Comparison of ENCODE assay signal across 1 cellular context in the genomic region with DNA sequence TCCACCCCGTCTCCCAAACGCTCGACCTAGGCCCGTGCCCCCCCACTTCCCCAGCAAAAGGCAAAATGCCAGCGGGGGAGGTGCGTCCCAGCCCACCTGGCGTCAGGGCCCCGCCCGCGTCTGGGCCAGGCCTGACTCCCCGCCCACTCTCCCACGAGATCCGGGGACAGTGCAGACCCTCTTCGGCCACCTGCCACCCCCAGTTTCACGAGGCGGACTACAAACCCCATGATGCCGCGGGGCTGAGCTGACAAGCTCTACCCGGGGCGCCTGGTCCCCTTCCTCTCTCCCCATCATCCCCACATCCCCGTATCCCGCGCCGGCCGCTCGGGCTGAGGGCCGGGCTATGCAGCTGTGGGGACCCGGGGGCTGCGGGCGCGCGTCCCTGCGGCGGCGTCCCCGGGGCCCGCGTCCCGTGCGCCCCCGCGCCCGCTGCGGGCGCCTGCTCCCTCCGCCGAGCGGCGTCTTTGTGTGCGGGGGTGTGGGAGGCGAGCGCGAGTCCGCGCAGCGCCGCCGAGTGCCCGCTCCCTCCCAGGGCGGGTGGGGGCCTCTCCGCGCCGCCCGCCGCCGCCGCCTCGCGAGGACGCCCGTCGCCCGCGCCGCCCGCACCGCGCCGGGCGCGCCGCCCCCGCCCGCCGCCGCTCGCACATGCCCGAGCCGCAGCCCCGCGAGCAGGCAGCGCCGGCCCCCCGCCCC.
TF ChIP-seq lines count a peak whose summit lies in the region.

Gene ANKRD13B (plus strand): TSS at position 283 of the 696 bp plus-strand sequence. CDS start 490 bp downstream, outside the sequence.

TF ChIP-seq in HepG2, 621 proteins besides CTCF, POLR2A, EP300 and RAD21 (continued from another document and continues in another):
- TF ChIP-seq PCBP1 (IDR thresholded peaks at IDR 0.05; ENCODE audit: borderline replicate concordance, low read depth, low read length) (0 out of 2 replicates have a peak, but pooled peaks have one; percentile 23), ZNF512 (CRISPR knock-in tag; IDR thresholded peaks at IDR 0.05) (no peak), ZSCAN21 (CRISPR knock-in tag; IDR thresholded peaks at IDR 0.05; ENCODE audit: borderline replicate concordance) (no peak), ZBTB8A (CRISPR knock-in tag; IDR thresholded peaks at IDR 0.05; ENCODE audit: borderline replicate concordance, low read depth) (no peak), ZFP90 (CRISPR knock-in tag; IDR thresholded peaks at IDR 0.05; ENCODE audit: borderline replicate concordance) (no peak), NFRKB (IDR thresholded peaks at IDR 0.05) (no peak), ZFX (CRISPR knock-in tag; IDR thresholded peaks at IDR 0.05; ENCODE audit: low read depth) (peak; percentile 25; the same call in 1 of the 2 replicates), SYNCRIP (IDR thresholded peaks at IDR 0.05; ENCODE audit: insufficient read depth, low read depth, low read length) (no peak), THAP8 (CRISPR knock-in tag; IDR thresholded peaks at IDR 0.05; ENCODE audit: borderline replicate concordance) (no peak), ZNF17 (CRISPR knock-in tag; IDR thresholded peaks at IDR 0.05) (no peak), GMEB2 (CRISPR knock-in tag; IDR thresholded peaks at IDR 0.05; ENCODE audit: low read depth) (no peak), ZNF343 (CRISPR knock-in tag; IDR thresholded peaks at IDR 0.05) (no peak), ZFP41 (CRISPR knock-in tag; IDR thresholded peaks at IDR 0.05; ENCODE audit: borderline replicate concordance) (no peak), NR2C2 (CRISPR knock-in tag; IDR thresholded peaks at IDR 0.05; ENCODE audit: borderline replicate concordance) (peak; percentile 63; the same call in 1 of the 2 replicates), RERE (CRISPR knock-in tag; IDR thresholded peaks at IDR 0.05; ENCODE audit: low read depth) (no peak), GABPA (IDR thresholded peaks at IDR 0.05; ENCODE audit: low read depth, low read length) (peak; percentile 48), GABPA (CRISPR knock-in tag; IDR thresholded peaks at IDR 0.05; ENCODE audit: low read depth) (peak; percentile 46; the same call in 1 of the 2 replicates), HHEX (CRISPR knock-in tag; IDR thresholded peaks at IDR 0.05) (no peak), NFE2L2 (IDR thresholded peaks at IDR 0.05; ENCODE audit: low read length) (no peak), HCFC1 (IDR thresholded peaks at IDR 0.05; ENCODE audit: low read depth, low read length) (peak; percentile 54), MAFK (conservative IDR thresholded peaks at IDR 0.05 in 1 of 2, IDR thresholded peaks at IDR 0.05 in 1 of 2; ENCODE audit: low read length in 2 of 2) (no peak), HNRNPK (IDR thresholded peaks at IDR 0.05; ENCODE audit: low read depth, low read length, poor library complexity, severe bottlenecking) (peak; percentile 72), ZBTB1 (CRISPR knock-in tag; IDR thresholded peaks at IDR 0.05; ENCODE audit: borderline replicate concordance) (no peak), IKZF5 (CRISPR knock-in tag; IDR thresholded peaks at IDR 0.05) (no peak), SIX1 (CRISPR knock-in tag; IDR thresholded peaks at IDR 0.05; ENCODE audit: borderline replicate concordance) (no peak)
- TF ChIP-seq, protein P1, sequence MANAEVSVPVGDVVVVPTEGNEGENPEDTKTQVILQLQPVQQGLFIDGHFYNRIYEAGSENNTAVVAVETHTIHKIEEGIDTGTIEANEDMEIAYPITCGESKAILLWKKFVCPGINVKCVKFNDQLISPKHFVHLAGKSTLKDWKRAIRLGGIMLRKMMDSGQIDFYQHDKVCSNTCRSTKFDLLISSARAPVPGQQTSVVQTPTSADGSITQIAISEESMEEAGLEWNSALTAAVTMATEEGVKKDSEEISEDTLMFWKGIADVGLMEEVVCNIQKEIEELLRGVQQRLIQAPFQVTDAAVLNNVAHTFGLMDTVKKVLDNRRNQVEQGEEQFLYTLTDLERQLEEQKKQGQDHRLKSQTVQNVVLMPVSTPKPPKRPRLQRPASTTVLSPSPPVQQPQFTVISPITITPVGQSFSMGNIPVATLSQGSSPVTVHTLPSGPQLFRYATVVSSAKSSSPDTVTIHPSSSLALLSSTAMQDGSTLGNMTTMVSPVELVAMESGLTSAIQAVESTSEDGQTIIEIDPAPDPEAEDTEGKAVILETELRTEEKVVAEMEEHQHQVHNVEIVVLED (CRISPR knock-in tag; IDR thresholded peaks at IDR 0.05; ENCODE audit: borderline replicate concordance) = no peak
- TF ChIP-seq, protein P2, sequence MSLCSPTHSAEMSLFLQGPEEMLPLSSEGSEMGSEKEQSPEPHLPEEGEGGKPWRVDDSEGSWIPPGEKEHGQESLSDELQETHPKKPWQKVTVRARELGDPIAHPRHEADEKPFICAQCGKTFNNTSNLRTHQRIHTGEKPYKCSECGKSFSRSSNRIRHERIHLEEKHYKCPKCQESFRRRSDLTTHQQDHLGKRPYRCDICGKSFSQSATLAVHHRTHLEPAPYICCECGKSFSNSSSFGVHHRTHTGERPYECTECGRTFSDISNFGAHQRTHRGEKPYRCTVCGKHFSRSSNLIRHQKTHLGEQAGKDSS (CRISPR knock-in tag; IDR thresholded peaks at IDR 0.05; ENCODE audit: borderline replicate concordance, low read depth) = no peak
- TF ChIP-seq, protein P3, sequence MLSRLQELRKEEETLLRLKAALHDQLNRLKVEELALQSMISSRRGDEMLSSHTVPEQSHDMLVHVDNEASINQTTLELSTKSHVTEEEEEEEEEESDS (CRISPR knock-in tag; IDR thresholded peaks at IDR 0.05; ENCODE audit: borderline replicate concordance) = no peak
- TF ChIP-seq, protein P4, sequence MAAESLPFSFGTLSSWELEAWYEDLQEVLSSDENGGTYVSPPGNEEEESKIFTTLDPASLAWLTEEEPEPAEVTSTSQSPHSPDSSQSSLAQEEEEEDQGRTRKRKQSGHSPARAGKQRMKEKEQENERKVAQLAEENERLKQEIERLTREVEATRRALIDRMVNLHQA (CRISPR knock-in tag; IDR thresholded peaks at IDR 0.05) = no peak
- TF ChIP-seq, protein P5, sequence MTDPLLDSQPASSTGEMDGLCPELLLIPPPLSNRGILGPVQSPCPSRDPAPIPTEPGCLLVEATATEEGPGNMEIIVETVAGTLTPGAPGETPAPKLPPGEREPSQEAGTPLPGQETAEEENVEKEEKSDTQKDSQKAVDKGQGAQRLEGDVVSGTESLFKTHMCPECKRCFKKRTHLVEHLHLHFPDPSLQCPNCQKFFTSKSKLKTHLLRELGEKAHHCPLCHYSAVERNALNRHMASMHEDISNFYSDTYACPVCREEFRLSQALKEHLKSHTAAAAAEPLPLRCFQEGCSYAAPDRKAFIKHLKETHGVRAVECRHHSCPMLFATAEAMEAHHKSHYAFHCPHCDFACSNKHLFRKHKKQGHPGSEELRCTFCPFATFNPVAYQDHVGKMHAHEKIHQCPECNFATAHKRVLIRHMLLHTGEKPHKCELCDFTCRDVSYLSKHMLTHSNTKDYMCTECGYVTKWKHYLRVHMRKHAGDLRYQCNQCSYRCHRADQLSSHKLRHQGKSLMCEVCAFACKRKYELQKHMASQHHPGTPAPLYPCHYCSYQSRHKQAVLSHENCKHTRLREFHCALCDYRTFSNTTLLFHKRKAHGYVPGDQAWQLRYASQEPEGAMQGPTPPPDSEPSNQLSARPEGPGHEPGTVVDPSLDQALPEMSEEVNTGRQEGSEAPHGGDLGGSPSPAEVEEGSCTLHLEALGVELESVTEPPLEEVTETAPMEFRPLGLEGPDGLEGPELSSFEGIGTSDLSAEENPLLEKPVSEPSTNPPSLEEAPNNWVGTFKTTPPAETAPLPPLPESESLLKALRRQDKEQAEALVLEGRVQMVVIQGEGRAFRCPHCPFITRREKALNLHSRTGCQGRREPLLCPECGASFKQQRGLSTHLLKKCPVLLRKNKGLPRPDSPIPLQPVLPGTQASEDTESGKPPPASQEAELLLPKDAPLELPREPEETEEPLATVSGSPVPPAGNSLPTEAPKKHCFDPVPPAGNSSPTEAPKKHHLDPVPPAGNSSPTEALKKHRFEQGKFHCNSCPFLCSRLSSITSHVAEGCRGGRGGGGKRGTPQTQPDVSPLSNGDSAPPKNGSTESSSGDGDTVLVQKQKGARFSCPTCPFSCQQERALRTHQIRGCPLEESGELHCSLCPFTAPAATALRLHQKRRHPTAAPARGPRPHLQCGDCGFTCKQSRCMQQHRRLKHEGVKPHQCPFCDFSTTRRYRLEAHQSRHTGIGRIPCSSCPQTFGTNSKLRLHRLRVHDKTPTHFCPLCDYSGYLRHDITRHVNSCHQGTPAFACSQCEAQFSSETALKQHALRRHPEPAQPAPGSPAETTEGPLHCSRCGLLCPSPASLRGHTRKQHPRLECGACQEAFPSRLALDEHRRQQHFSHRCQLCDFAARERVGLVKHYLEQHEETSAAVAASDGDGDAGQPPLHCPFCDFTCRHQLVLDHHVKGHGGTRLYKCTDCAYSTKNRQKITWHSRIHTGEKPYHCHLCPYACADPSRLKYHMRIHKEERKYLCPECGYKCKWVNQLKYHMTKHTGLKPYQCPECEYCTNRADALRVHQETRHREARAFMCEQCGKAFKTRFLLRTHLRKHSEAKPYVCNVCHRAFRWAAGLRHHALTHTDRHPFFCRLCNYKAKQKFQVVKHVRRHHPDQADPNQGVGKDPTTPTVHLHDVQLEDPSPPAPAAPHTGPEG (CRISPR knock-in tag; IDR thresholded peaks at IDR 0.05) = no peak
